Comparison of ENCODE assay signal across 1 cellular context in the genomic region with DNA sequence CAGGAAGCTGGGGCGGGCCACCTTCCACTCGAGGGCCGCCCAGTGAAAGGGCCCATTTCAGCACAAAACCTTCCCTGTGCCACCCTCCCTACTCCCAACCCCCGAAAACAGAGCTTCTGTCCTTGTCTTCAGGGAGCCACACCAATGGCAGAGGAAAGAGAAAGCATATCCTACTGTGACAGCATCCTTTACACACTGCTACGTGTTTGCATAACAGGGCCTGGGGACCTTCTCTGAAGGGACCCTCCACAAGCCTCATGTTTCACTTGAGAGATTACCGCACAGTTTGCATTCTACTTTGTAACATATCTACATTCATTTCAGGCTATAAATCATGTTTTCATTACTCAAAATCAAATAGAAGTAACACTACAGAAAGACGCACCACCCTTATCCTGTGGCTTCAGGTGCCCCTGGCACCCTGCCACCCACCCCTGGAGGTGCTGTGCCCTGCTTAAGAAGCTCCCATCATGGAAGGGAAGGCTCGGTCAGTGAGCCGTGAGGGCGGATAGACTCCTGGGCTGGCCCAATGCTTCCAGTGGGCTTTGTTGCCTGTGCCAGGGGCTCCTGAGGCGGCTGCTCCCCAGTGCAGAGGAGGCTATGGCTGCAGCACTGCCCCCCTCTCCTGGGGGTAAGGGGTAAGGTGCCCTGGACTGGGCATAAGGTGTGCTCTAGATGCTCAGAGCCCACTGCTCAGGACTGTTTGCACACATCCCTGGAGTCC.
TF ChIP-seq lines count a peak whose summit lies in the region.

No MANE protein-coding gene starts in this region.

TF ChIP-seq in SK-N-SH, 30 proteins besides CTCF, POLR2A, EP300 and RAD21 (continued from another document):
- TF ChIP-seq, protein P1, sequence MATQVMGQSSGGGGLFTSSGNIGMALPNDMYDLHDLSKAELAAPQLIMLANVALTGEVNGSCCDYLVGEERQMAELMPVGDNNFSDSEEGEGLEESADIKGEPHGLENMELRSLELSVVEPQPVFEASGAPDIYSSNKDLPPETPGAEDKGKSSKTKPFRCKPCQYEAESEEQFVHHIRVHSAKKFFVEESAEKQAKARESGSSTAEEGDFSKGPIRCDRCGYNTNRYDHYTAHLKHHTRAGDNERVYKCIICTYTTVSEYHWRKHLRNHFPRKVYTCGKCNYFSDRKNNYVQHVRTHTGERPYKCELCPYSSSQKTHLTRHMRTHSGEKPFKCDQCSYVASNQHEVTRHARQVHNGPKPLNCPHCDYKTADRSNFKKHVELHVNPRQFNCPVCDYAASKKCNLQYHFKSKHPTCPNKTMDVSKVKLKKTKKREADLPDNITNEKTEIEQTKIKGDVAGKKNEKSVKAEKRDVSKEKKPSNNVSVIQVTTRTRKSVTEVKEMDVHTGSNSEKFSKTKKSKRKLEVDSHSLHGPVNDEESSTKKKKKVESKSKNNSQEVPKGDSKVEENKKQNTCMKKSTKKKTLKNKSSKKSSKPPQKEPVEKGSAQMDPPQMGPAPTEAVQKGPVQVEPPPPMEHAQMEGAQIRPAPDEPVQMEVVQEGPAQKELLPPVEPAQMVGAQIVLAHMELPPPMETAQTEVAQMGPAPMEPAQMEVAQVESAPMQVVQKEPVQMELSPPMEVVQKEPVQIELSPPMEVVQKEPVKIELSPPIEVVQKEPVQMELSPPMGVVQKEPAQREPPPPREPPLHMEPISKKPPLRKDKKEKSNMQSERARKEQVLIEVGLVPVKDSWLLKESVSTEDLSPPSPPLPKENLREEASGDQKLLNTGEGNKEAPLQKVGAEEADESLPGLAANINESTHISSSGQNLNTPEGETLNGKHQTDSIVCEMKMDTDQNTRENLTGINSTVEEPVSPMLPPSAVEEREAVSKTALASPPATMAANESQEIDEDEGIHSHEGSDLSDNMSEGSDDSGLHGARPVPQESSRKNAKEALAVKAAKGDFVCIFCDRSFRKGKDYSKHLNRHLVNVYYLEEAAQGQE (IDR thresholded peaks at IDR 0.05; ENCODE audit: low read depth, low read length) = no peak
- TF ChIP-seq CHD2 (IDR thresholded peaks at IDR 0.05; ENCODE audit: low read length, partially characterized antibody) (no peak), SIN3A (IDR thresholded peaks at IDR 0.05; ENCODE audit: borderline replicate concordance, low read depth, low read length) (no peak), RCOR1 (IDR thresholded peaks at IDR 0.05; ENCODE audit: low read length) (no peak)
